ENCODE assay signal across 26 cellular contexts in the genomic region with DNA sequence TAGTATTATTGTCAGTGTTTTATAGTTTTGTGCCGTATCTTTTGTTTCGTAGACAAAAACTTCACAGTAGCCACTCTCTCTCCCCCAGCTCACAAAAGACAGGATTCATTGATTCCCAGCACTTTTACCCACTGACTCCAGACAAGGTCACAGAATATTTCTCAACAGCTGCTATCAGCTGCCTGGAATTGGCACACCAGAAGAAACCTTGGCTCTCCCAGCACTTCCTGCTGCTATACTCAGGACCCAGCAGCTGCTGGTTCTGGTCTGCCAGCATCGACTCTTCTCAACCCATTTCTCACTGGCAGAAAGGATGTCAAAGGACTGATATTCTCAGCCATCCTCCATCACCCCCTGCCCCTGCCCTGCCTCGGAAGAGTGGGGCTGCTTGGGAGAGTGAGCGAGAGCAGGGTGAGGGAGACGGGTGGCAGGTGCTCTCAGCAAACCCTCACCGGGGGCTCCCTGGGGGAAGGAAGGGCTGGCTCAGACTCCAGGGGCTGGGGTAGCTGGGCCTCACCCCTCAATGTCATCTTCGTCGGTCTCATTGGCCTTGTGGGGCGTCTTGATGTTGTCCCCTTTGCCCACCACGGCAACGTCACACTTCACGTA. TPM values are rescaled to one million over a fixed set of nuclear protein-coding genes. Genes with fewer than 3 reads are reported as not detected.
A peak's percentile ranks its signal among the peaks of the same experiment; 100 is the strongest.
DNase-seq lines count a peak whose midpoint lies in the region; ATAC-seq and TF ChIP-seq lines count a peak whose summit lies in the region.
"Had no signal": no experiment of that assay in that cellular context is flagged by ENCODE, and none has a peak within 500 bp of the region (broad histone marks: within the 10 kb centered on the region; RNA-seq: fewer than 3 reads in every experiment).

No MANE protein-coding gene starts in this region.

- no peaks in the 10 kb centered on the region for H3K36me3 Mint-ChIP-seq in neural progenitor cell
- no peaks in the 10 kb centered on the region for H3K36me3 Mint-ChIP-seq in activated naive CD8-positive, alpha-beta T cell treated with anti-CD3 and anti-CD28 coated beads, Interleukin-2, amount 50 U/mL, for 24 hours (ENCODE audit: low read depth)
- H3K36me3 Mint-ChIP-seq: activated naive CD8-positive, alpha-beta T cell; CD14-positive monocyte; naive thymus-derived CD8-positive, alpha-beta T cell had no signal

- peaks cover 14% of the 10 kb centered on the region for H3K27me3 Mint-ChIP-seq in neural progenitor cell (ENCODE audit: insufficient read depth, low read depth)
- no peaks in the 10 kb centered on the region for H3K27me3 Mint-ChIP-seq in activated naive CD8-positive, alpha-beta T cell treated with anti-CD3 and anti-CD28 coated beads, Interleukin-2, amount 50 U/mL, for 24 hours
- H3K27me3 Mint-ChIP-seq: activated naive CD8-positive, alpha-beta T cell had no signal

- H3K4me3 Mint-ChIP-seq in neural progenitor cell = no peak overlapping the region
- no peak overlapping the region for H3K4me3 Mint-ChIP-seq in activated naive CD8-positive, alpha-beta T cell treated with anti-CD3 and anti-CD28 coated beads, Interleukin-2, amount 50 U/mL, for 24 hours
- H3K4me3 Mint-ChIP-seq: activated naive CD8-positive, alpha-beta T cell; CD14-positive monocyte; H9; naive thymus-derived CD8-positive, alpha-beta T cell; T-helper 2 cell treated with Interferon-gamma antibody and Interleukin-4, amounts not matched to agents 5 μg/mL and 100 μg/mL, for 36 hours had no signal

- no peak overlapping the region for H3K27ac ChIP-seq in heart right ventricle
- no peak overlapping the region for H3K27ac ChIP-seq in neural progenitor cell
- H3K27ac ChIP-seq in left lung = no peak overlapping the region
- H3K27ac ChIP-seq: gastroesophageal sphincter, Peyer's patch, prostate gland had no signal

- H3K4me2 ChIP-seq in neural progenitor cell = no peak overlapping the region

- WGBS in heart right ventricle, 2 donors = 68 to 69% methylated on average over 13 of the region's 13 CpGs

- no peak overlapping the region for H3K9ac ChIP-seq in neural progenitor cell

- H3K9me3 Mint-ChIP-seq in neural progenitor cell = no peaks in the 10 kb centered on the region
- H3K9me3 Mint-ChIP-seq in activated naive CD8-positive, alpha-beta T cell treated with anti-CD3 and anti-CD28 coated beads, Interleukin-2, amount 50 U/mL, for 24 hours = no peaks in the 10 kb centered on the region
- H3K9me3 Mint-ChIP-seq: H9; naive thymus-derived CD8-positive, alpha-beta T cell; T-helper 2 cell treated with Interferon-gamma antibody and Interleukin-4, amounts not matched to agents 5 μg/mL and 100 μg/mL, for 36 hours had no signal

- H2AFZ ChIP-seq in neural progenitor cell (replicated peaks) = no peak overlapping the region

- ATAC-seq in heart right ventricle (peak; percentile 40 to 87 (median 78)), left lung (no peak), GM21786 (IDR thresholded peaks at IDR 0.05; ENCODE audit: unreplicated experiment) (no peak)
- no peak for ATAC-seq in activated naive CD8-positive, alpha-beta T cell treated with anti-CD3 and anti-CD28 coated beads, Interleukin-2, amount 50 U/mL, for 24 hours
- ATAC-seq: gastroesophageal sphincter; naive thymus-derived CD8-positive, alpha-beta T cell had no signal

- no peaks in the 10 kb centered on the region for H3F3A ChIP-seq in neural progenitor cell (ENCODE audit: low read depth)

- no peaks in the 10 kb centered on the region for H4K20me1 ChIP-seq in neural progenitor cell (ENCODE audit: low read depth)

- H3K4me1 Mint-ChIP-seq in neural progenitor cell = peaks cover 10% of the 10 kb centered on the region
- H3K4me1 Mint-ChIP-seq in activated naive CD8-positive, alpha-beta T cell treated with anti-CD3 and anti-CD28 coated beads, Interleukin-2, amount 50 U/mL, for 24 hours = no peaks in the 10 kb centered on the region
- H3K4me1 Mint-ChIP-seq: naive thymus-derived CD8-positive, alpha-beta T cell had no signal

- no peaks in the 10 kb centered on the region for H3K9me3 ChIP-seq in heart right ventricle
- no peaks in the 10 kb centered on the region for H3K9me3 ChIP-seq in neural progenitor cell (ENCODE audit: low read depth)
- H3K9me3 ChIP-seq in left lung = no peaks in the 10 kb centered on the region
- H3K9me3 ChIP-seq: gastroesophageal sphincter, Peyer's patch, prostate gland had no signal

- H3K27me3 ChIP-seq in heart right ventricle (no peaks in the 10 kb centered on the region), neural progenitor cell (no peaks in the 10 kb centered on the region), left lung (no peaks in the 10 kb centered on the region)
- H3K27me3 ChIP-seq: Peyer's patch had no signal

- intact Hi-C loops in heart right ventricle (cut with DNase I) (no loop called here), left lung (cut with DNase I) (no loop called here)

- H3K27ac Mint-ChIP-seq in neural progenitor cell = peak overlapping the region; percentile 10
- no peak overlapping the region for H3K27ac Mint-ChIP-seq in activated naive CD8-positive, alpha-beta T cell treated with anti-CD3 and anti-CD28 coated beads, Interleukin-2, amount 50 U/mL, for 24 hours
- H3K27ac Mint-ChIP-seq: activated naive CD8-positive, alpha-beta T cell; CD14-positive monocyte; T-helper 2 cell treated with Interferon-gamma antibody and Interleukin-4, amounts not matched to agents 5 μg/mL and 100 μg/mL, for 36 hours had no signal

- no peak overlapping the region for H3K4me3 ChIP-seq in heart right ventricle
- no peak overlapping the region for H3K4me3 ChIP-seq in neural progenitor cell
- H3K4me3 ChIP-seq in left lung = no peak overlapping the region
- H3K4me3 ChIP-seq: gastroesophageal sphincter, lung, Peyer's patch, prostate gland had no signal

- peaks cover 0 to 13% (median 8%) of the 10 kb centered on the region in 9 donors for H3K4me1 ChIP-seq in heart right ventricle
- H3K4me1 ChIP-seq in neural progenitor cell = no peaks in the 10 kb centered on the region
- no peaks in the 10 kb centered on the region for H3K4me1 ChIP-seq in left lung
- H3K4me1 ChIP-seq: Peyer's patch, prostate gland had no signal

- H3K36me3 ChIP-seq in heart right ventricle (no peaks in the 10 kb centered on the region), neural progenitor cell (no peaks in the 10 kb centered on the region), left lung (no peaks in the 10 kb centered on the region)
- H3K36me3 ChIP-seq: gastroesophageal sphincter, Peyer's patch, prostate gland had no signal

- TF ChIP-seq CTCF in heart right ventricle (IDR thresholded peaks at IDR 0.05) (no peak), neural progenitor cell (IDR thresholded peaks at IDR 0.05) (no peak), left lung (IDR thresholded peaks at IDR 0.05) (no peak)

- H3K79me2 ChIP-seq in neural progenitor cell (ENCODE audit: low read depth) = no peaks in the 10 kb centered on the region

- peak; percentile 20 for DNase-seq in DMS 273 treated with DMSO at 0.1 percent for 48 hours (lab: John Stamatoyannopoulos, UW)
- DNase-seq in NCI-H1694 treated with DMSO at 0.1 percent for 48 hours (lab: John Stamatoyannopoulos, UW) = peak; percentile 75
- no peak for DNase-seq in heart right ventricle
- DNase-seq in neural progenitor cell (ENCODE audit: low spot score) = no peak
- DNase-seq in left lung = no peak
- no peak for DNase-seq in activated naive CD8-positive, alpha-beta T cell treated with anti-CD3 and anti-CD28 coated beads, Interleukin-2, amount 50 U/mL, for 24 hours
- no peak for DNase-seq in LoVo (ENCODE audit: low spot score)
- DNase-seq: ACHN; activated CD4-positive, CD25-positive, alpha-beta regulatory T cell treated with anti-CD3 and anti-CD28 coated beads, Interleukin-2, amount 50 U/mL, for 72 hours; dermis blood vessel endothelial cell; GF-D8; H9; naive thymus-derived CD8-positive, alpha-beta T cell; NCI-H187 treated with DMSO at 0.1 percent for 48 hours; NCI-H345; NK-92 treated with Interleukin-12 subunit alpha and Interleukin-12 subunit beta, amount 100 ng/mL, for 24 hours; Peyer's patch had no signal

RNA-seq across cellular contexts. Expression of a gene that starts 6.1 kb away (rescaled TPM):
- total RNA-seq in heart right ventricle = under 1 TPM in 3 of 10 donors, not detected in 7; 0.05 to 0.25 (median 0.10) TPM
- under 1 TPM in 1 of 2 donors, not detected in 1; 0.03 TPM for polyA plus RNA-seq in heart right ventricle
- 0.36 and 0.84 TPM in 2 replicates for total RNA-seq in neural progenitor cell (ENCODE audit: low replicate concordance)
- under 1 TPM in 1 of 2 donors, not detected in 1; 0.10 TPM for total RNA-seq in left lung
- total RNA-seq: bronchial epithelial cell, MCF 10A had no signal
- polyA plus RNA-seq: CD14-positive monocyte had no signal

Comparison
In these comparisons a context has a peak if more than half of its experiments do, and no peak if none do; other contexts are left out.
1. DNase-seq: peak in DMS 273 treated with DMSO at 0.1 percent for 48 hours (single experiment) and NCI-H1694 treated with DMSO at 0.1 percent for 48 hours (single experiment); none in heart right ventricle (0 of 2), neural progenitor cell (single experiment), left lung (0 of 2), activated naive CD8-positive, alpha-beta T cell treated with anti-CD3 and anti-CD28 coated beads, Interleukin-2, amount 50 U/mL, for 24 hours (single experiment) and LoVo (single experiment).
2. ATAC-seq: peak in heart right ventricle (8 of 8); none in left lung (single experiment), activated naive CD8-positive, alpha-beta T cell treated with anti-CD3 and anti-CD28 coated beads, Interleukin-2, amount 50 U/mL, for 24 hours (single experiment) and GM21786 (single experiment).